8 cellular contexts compared by ENCODE assay signal in genomic region chr10:110007171-110007700, GRCh38. TPM values are rescaled to one million over a fixed set of nuclear protein-coding genes. Genes with fewer than 3 reads are reported as not detected.
DNase-seq lines count a peak whose midpoint lies in the region; ATAC-seq, FAIRE-seq and TF ChIP-seq lines count a peak whose summit lies in the region.

No MANE protein-coding gene starts in this region.

- peak overlapping the region; percentile 87 for H3K9ac ChIP-seq in adipocyte (ENCODE audit: low read length)
- H3K9ac ChIP-seq in kidney (ENCODE audit: low read length in 2 of 2): peak overlapping the region; percentile 72 to 75

- intact Hi-C loops in kidney (cut with DNase I): no loop called here

- H3K9me3 ChIP-seq in adipocyte (ENCODE audit: control insufficient read depth, low read length): no peaks in the 10 kb centered on the region
- H3K9me3 ChIP-seq in kidney (ENCODE audit: control insufficient read depth in 1 of 2, low read length in 2 of 2): no peaks in the 10 kb centered on the region

- no peaks in the 10 kb centered on the region for H3K27me3 ChIP-seq in adipocyte (replicated peaks; ENCODE audit: control insufficient read depth, insufficient read depth, low read length)

- H3K36me3 ChIP-seq in adipocyte (ENCODE audit: control insufficient read depth, insufficient read depth, low read length, severe bottlenecking) (no peaks in the 10 kb centered on the region), kidney (ENCODE audit: control insufficient read depth in 1 of 2, insufficient read depth in 2 of 2, low read length in 2 of 2) (no peaks in the 10 kb centered on the region)

- in situ Hi-C loops in KBM-7 (cut with MboI; ENCODE audit: low pct_unique_long_range_greater_than_20kb, low sequenced_read_pairs): no loop called here

- peak overlapping the region; percentile 73 for H3K4me3 ChIP-seq in GM12865 (ENCODE audit: low read depth, low read length)
- H3K4me3 ChIP-seq in adipocyte (ENCODE audit: low read length): peak overlapping the region; percentile 84
- H3K4me3 ChIP-seq in kidney (ENCODE audit: low read length in 2 of 2): peak overlapping the region; percentile 77 to 79

- H3K4me1 ChIP-seq in adipocyte (ENCODE audit: control insufficient read depth, insufficient read depth, low read length) (peaks cover 24% of the 10 kb centered on the region), kidney (ENCODE audit: control insufficient read depth in 1 of 2, insufficient read depth in 1 of 2, low read depth in 1 of 2, low read length in 2 of 2) (peaks cover 17 to 22% of the 10 kb centered on the region in 2 donors)

- H3K27ac ChIP-seq in kidney (ENCODE audit: low read depth in 2 of 2, low read length in 2 of 2): peak overlapping the region; percentile 91 to 92

- DNase-seq in GM12865 (ENCODE audit: low read depth) (no peak), KBM-7 (peak; percentile 72), adipocyte (ENCODE audit: low read depth) (no peak), kidney (no peak), NCI-H2171 (lab: John Stamatoyannopoulos, UW) (no peak), COLO829 (ENCODE audit: low spot score) (no peak)
- peak in 2 of 3 experiments; percentile 25 to 58 for DNase-seq in stimulated activated CD4-positive, alpha-beta T cell treated with anti-CD3 and anti-CD28 coated beads, TNF-alpha, amount 100 ng/mL, for 24 hours (ENCODE audit: low read depth in 3 of 3)

- no peak for TF ChIP-seq CTCF in GM12865 (IDR thresholded peaks at IDR 0.05; ENCODE audit: insufficient read depth, low read depth, low read length, missing control alignments)
- no peak for TF ChIP-seq CTCF in kidney (IDR thresholded peaks at IDR 0.05; ENCODE audit: borderline replicate concordance, extremely low read depth, insufficient read depth)

- ATAC-seq in GM21737 (IDR thresholded peaks at IDR 0.05; ENCODE audit: unreplicated experiment): peak; percentile 28

- FAIRE-seq in kidney (lab: Jason Lieb, UNC): no peak

RNA-seq across cellular contexts. Expression of gene ADD3, which starts 0.5 kb away (rescaled TPM):
- total RNA-seq in kidney: 79.2 TPM
- 56.9 TPM for polyA plus RNA-seq in kidney (ENCODE audit: insufficient read depth, low read depth, low replicate concordance)

Comparison
In these comparisons a context has a peak if more than half of its experiments do, and no peak if none do; other contexts are left out.
1. DNase-seq: peak in KBM-7 (single experiment) and stimulated activated CD4-positive, alpha-beta T cell treated with anti-CD3 and anti-CD28 coated beads, TNF-alpha, amount 100 ng/mL, for 24 hours (2 of 3); none in GM12865 (single experiment), adipocyte (single experiment), kidney (single experiment), NCI-H2171 (single experiment) and COLO829 (single experiment).
2. Peak in every context shown above with its lines, with median percentiles within 50 percentile points of each other: H3K4me3 ChIP-seq.